Comparison of ENCODE assay signal across 15 cellular contexts in genomic region chr11:80365315-80365714, GRCh38.
DNase-seq lines count a peak whose midpoint lies in the region; ATAC-seq and TF ChIP-seq lines count a peak whose summit lies in the region.
"Had no signal": no experiment of that assay in that cellular context is flagged by ENCODE, and none has a peak within 500 bp of the region (broad histone marks: within the 10 kb centered on the region; RNA-seq: fewer than 3 reads in every experiment).

No MANE protein-coding gene starts in this region.

- H3K4me1 ChIP-seq in MM.1S (ENCODE audit: low read length): peaks cover 10% of the 10 kb centered on the region
- H3K4me1 ChIP-seq: gastrocnemius medialis had no signal

- no peaks in the 10 kb centered on the region for H3K9me3 ChIP-seq in MM.1S (replicated peaks; ENCODE audit: insufficient read depth, low read length)
- H3K9me3 ChIP-seq: gastrocnemius medialis had no signal

- peaks cover 6% of the 10 kb centered on the region; the same call in 1 of the 2 replicates for H3F3A ChIP-seq in MM.1S (ENCODE audit: insufficient read depth, low read length)

- DNase-seq in GM10248 (ENCODE audit: extremely low spot score) (peak; percentile 8), MM.1S (peak; percentile 95), T-helper 1 cell (no peak), ecto neural progenitor cell (ENCODE audit: low spot score) (no peak), KBM-7 (no peak), NK-92 (lab: John Stamatoyannopoulos, UW; ENCODE audit: unreplicated experiment) (no peak)
- DNase-seq: activated CD4-positive, alpha-beta T cell treated with anti-CD3 and anti-CD28 coated beads, Interleukin-2, amount 50 U/mL, for 48 hours; activated effector memory CD4-positive, alpha-beta T cell treated with anti-CD3 and anti-CD28 coated beads, Interleukin-2, amount 50 U/mL, for 16 hours; effector CD8-positive, alpha-beta T cell; gastrocnemius medialis; NCI-H1417; NCI-H446 had no signal

- H4K20me1 ChIP-seq in MM.1S (ENCODE audit: insufficient read depth, low read length): no peaks in the 10 kb centered on the region

- no peak overlapping the region for H3K4me3 ChIP-seq in MM.1S (ENCODE audit: low read length)
- H3K4me3 ChIP-seq: gastrocnemius medialis had no signal

- ATAC-seq in GM19043 (IDR thresholded peaks at IDR 0.05; ENCODE audit: low read depth, unreplicated experiment) (peak; percentile 47), HG02885 (IDR thresholded peaks at IDR 0.05; ENCODE audit: poor library complexity, unreplicated experiment) (peak; percentile 62)
- ATAC-seq: gastrocnemius medialis, HepG2 had no signal

- H3K27ac ChIP-seq in MM.1S (ENCODE audit: low read length): peak overlapping the region; percentile 44; the same call in 1 of the 2 replicates
- H3K27ac ChIP-seq: gastrocnemius medialis had no signal

- POLR2A ChIA-PET in GM10248 (lab: Yijun Ruan, JAX): no interaction called here

- in situ Hi-C loops in KBM-7 (cut with MboI; ENCODE audit: low pct_unique_long_range_greater_than_20kb, low sequenced_read_pairs): no loop called here

- no peaks in the 10 kb centered on the region for H3K79me2 ChIP-seq in MM.1S (ENCODE audit: low read length)

- H3K36me3 ChIP-seq in MM.1S (replicated peaks; ENCODE audit: insufficient read depth, low read length): no peaks in the 10 kb centered on the region
- H3K36me3 ChIP-seq: gastrocnemius medialis had no signal

- peak overlapping the region; percentile 29 for H3K4me2 ChIP-seq in MM.1S (ENCODE audit: low read depth, low read length)

- H3K9ac ChIP-seq in MM.1S (ENCODE audit: low read length): no peak overlapping the region; the same call in 1 of the 2 replicates

- H3K27me3 ChIP-seq in MM.1S (replicated peaks; ENCODE audit: insufficient read depth, low read length): no peaks in the 10 kb centered on the region
- H3K27me3 ChIP-seq: gastrocnemius medialis had no signal

- CTCF ChIA-PET in GM10248 (lab: Yijun Ruan, JAX): interaction anchor here (1.3 to 2.5 kb wide), 2 partner anchors 9 to 27 kb away, joined by 4 to 8 read pairs; no protein-coding TSS in a partner anchor

- no peaks in the 10 kb centered on the region for H3K9me2 ChIP-seq in MM.1S (replicated peaks; ENCODE audit: insufficient read depth, low read length)

- peak overlapping the region; percentile 10; the same call in 1 of the 2 replicates for H2AFZ ChIP-seq in MM.1S (ENCODE audit: low read length)

- TF ChIP-seq CTCF in GM10248 (IDR thresholded peaks at IDR 0.05; ENCODE audit: control extremely low read depth, extremely low read depth, low read depth, missing control alignments): no peak
- TF ChIP-seq CTCF in MM.1S (IDR thresholded peaks at IDR 0.05; ENCODE audit: low read length): no peak

Comparison
In these comparisons a context has a peak if more than half of its experiments do, and no peak if none do; other contexts are left out.
1. DNase-seq: peak in GM10248 (single experiment) and MM.1S (single experiment); none in T-helper 1 cell (0 of 5), ecto neural progenitor cell (single experiment), KBM-7 (single experiment) and NK-92 (single experiment).